30 cellular contexts compared by ENCODE assay signal in the genomic region with DNA sequence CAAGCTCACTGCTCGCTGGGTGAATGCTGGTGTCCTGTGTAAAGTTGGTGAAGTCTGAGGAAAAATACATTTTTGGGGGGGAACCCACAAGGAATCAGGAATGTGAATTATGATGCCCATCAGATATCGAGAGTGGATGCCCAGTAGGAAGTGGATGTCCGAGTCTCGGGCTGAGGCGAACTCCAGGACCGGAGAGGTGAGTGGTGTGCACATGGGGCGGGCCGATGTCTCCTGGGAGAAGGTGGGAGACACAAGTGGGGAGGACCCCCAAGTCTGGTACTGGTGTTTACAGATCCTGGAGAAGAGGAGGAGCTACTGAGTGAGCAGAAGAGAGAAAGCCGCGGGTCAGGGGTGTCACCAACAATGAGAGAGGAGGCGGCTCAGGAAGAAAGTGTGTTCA. TPM values are rescaled to one million over a fixed set of nuclear protein-coding genes. Genes with fewer than 3 reads are reported as not detected.
A peak's percentile ranks its signal among the peaks of the same experiment; 100 is the strongest.
DNase-seq lines count a peak whose midpoint lies in the region; ATAC-seq, FAIRE-seq and TF ChIP-seq lines count a peak whose summit lies in the region.
"Had no signal": no experiment of that assay in that cellular context is flagged by ENCODE, and none has a peak within 500 bp of the region (broad histone marks: within the 10 kb centered on the region; RNA-seq: fewer than 3 reads in every experiment).

No MANE protein-coding gene starts in this region.

- H3K27ac Mint-ChIP-seq in activated CD4-positive, alpha-beta T cell treated with anti-CD3 and anti-CD28 coated beads, Interleukin-2, amount 10 ng/mL, durations not matched to agents 7 days and 5 days: peak overlapping the region; percentile 3
- H3K27ac Mint-ChIP-seq: GM23338 had no signal

- H3K36me3 Mint-ChIP-seq in activated CD4-positive, alpha-beta T cell treated with anti-CD3 and anti-CD28 coated beads, Interleukin-2, amount 10 ng/mL, durations not matched to agents 7 days and 5 days (ENCODE audit: low read depth): no peaks in the 10 kb centered on the region
- H3K36me3 Mint-ChIP-seq: CD14-positive monocyte; CD8-positive, alpha-beta memory T cell had no signal

- H3K4me1 Mint-ChIP-seq in activated CD4-positive, alpha-beta T cell treated with anti-CD3 and anti-CD28 coated beads, Interleukin-2, amount 10 ng/mL, durations not matched to agents 7 days and 5 days: peaks cover 20% of the 10 kb centered on the region

- TF ChIP-seq CTCF in kidney (IDR thresholded peaks at IDR 0.05; ENCODE audit: borderline replicate concordance, extremely low read depth, insufficient read depth): no peak

- no peaks in the 10 kb centered on the region for H3K9me3 Mint-ChIP-seq in activated CD4-positive, alpha-beta T cell treated with anti-CD3 and anti-CD28 coated beads, Interleukin-2, amount 10 ng/mL, durations not matched to agents 7 days and 5 days
- H3K9me3 Mint-ChIP-seq: GM23338 had no signal

- no peaks in the 10 kb centered on the region for H3K36me3 ChIP-seq in kidney (ENCODE audit: control insufficient read depth in 1 of 2, insufficient read depth in 2 of 2, low read length in 2 of 2)
- H3K36me3 ChIP-seq: BE2C had no signal

- CTCF ChIA-PET in activated CD4-positive, alpha-beta T cell treated with anti-CD3 and anti-CD28 coated beads, Interleukin-2, amount 10 ng/mL, durations not matched to agents 7 days and 5 days (lab: Charles Lee): interaction anchor here (1.4 to 1.8 kb wide), 2 partner anchors 11 to 13 kb away, joined by 3 to 5 read pairs; no protein-coding TSS in a partner anchor

- H3K4me1 ChIP-seq in kidney (ENCODE audit: control insufficient read depth in 1 of 2, insufficient read depth in 1 of 2, low read depth in 1 of 2, low read length in 2 of 2): peaks cover 0 to 3% of the 10 kb centered on the region in 2 donors
- H3K4me1 ChIP-seq: BE2C had no signal

- DNase-seq in activated CD4-positive, alpha-beta T cell treated with anti-CD3 and anti-CD28 coated beads, Interleukin-2, amount 10 ng/mL, durations not matched to agents 7 days and 5 days: no peak
- no peak for DNase-seq in activated CD4-positive, alpha-beta T cell treated with anti-CD3 and anti-CD28 coated beads for 1 hour
- DNase-seq in cardiac septum (ENCODE audit: low spot score) (peak; percentile 14), Right ventricle myocardium inferior (ENCODE audit: missing footprints) (no peak), kidney (peak; percentile 64), GOT3 (lab: John Stamatoyannopoulos, UW) (no peak), hypothalamus (lab: John Stamatoyannopoulos, UW) (no peak)
- DNase-seq: 8988T; ACHN; BE2C; CD8-positive, alpha-beta memory T cell; DMS79 treated with DMSO at 0.1 percent for 48 hours; GF-D8; HCEC 1CT; Kasumi-1; NCI-H1092 treated with DMSO at 0.1 percent for 48 hours; NCI-H1436; NCI-H187; NCI-H2081 treated with DMSO at 0.1 percent for 48 hours; NCI-H2171; NCI-H226; NCI-H510A; NCI-H69 had no signal

- H3K9ac ChIP-seq in kidney (ENCODE audit: low read length in 2 of 2): no peak overlapping the region

- H3K4me3 Mint-ChIP-seq in activated CD4-positive, alpha-beta T cell treated with anti-CD3 and anti-CD28 coated beads, Interleukin-2, amount 10 ng/mL, durations not matched to agents 7 days and 5 days: no peak overlapping the region
- H3K4me3 Mint-ChIP-seq: CD8-positive, alpha-beta memory T cell; GM23338 had no signal

- intact Hi-C loops in cardiac septum (cut with DNase I) (loop anchor here (10.0 kb wide), 1 partner anchor 177 kb away; no protein-coding TSS in a partner anchor), Right ventricle myocardium inferior (cut with DNase I) (no loop called here), kidney (cut with DNase I) (no loop called here)

- no peak for ATAC-seq in Right ventricle myocardium inferior
- ATAC-seq: K562, Panc1 had no signal

- H3K27ac ChIP-seq in kidney (ENCODE audit: low read depth in 2 of 2, low read length in 2 of 2): no peak overlapping the region
- H3K27ac ChIP-seq: RWPE1 had no signal

- H3K9me3 ChIP-seq in kidney (ENCODE audit: control insufficient read depth in 1 of 2, low read length in 2 of 2): no peaks in the 10 kb centered on the region
- H3K9me3 ChIP-seq: BE2C had no signal

- H3K27me3 Mint-ChIP-seq in activated CD4-positive, alpha-beta T cell treated with anti-CD3 and anti-CD28 coated beads, Interleukin-2, amount 10 ng/mL, durations not matched to agents 7 days and 5 days: peaks cover 6% of the 10 kb centered on the region

- FAIRE-seq in kidney (lab: Jason Lieb, UNC): no peak
- FAIRE-seq: K562 had no signal

- POLR2A ChIA-PET in activated CD4-positive, alpha-beta T cell treated with anti-CD3 and anti-CD28 coated beads, Interleukin-2, amount 10 ng/mL, durations not matched to agents 7 days and 5 days (lab: Charles Lee): no interaction called here

- H3K4me3 ChIP-seq in kidney (ENCODE audit: low read length in 2 of 2): no peak overlapping the region
- H3K4me3 ChIP-seq: GM23338, K562 had no signal

RNA-seq across cellular contexts. Expression of gene APOBEC3A, which starts 19.2 kb away (rescaled TPM):
- not detected for total RNA-seq in activated CD4-positive, alpha-beta T cell treated with anti-CD3 and anti-CD28 coated beads, Interleukin-2, amount 10 ng/mL, durations not matched to agents 7 days and 5 days
- total RNA-seq in cardiac septum (1.7 TPM), Right ventricle myocardium inferior (0.78 TPM), kidney (1.2 TPM)
- not detected for polyA plus RNA-seq in kidney (ENCODE audit: insufficient read depth, low read depth, low replicate concordance)
- total RNA-seq: CD8-positive, alpha-beta memory T cell; GM23338; K562; M059J; OCI-LY7 had no signal
- polyA plus RNA-seq: CD8-positive, alpha-beta memory T cell had no signal

RNA-seq across cellular contexts. Expression of gene APOBEC3B, which starts 43.9 kb away (rescaled TPM):
- 1 to 10 TPM; 8.7 to 8.8 TPM for total RNA-seq in activated CD4-positive, alpha-beta T cell treated with anti-CD3 and anti-CD28 coated beads, Interleukin-2, amount 10 ng/mL, durations not matched to agents 7 days and 5 days
- 0.54 TPM for total RNA-seq in cardiac septum
- total RNA-seq in Right ventricle myocardium inferior: 0.78 TPM
- total RNA-seq in kidney: 2.7 TPM
- polyA plus RNA-seq in kidney (ENCODE audit: insufficient read depth, low read depth, low replicate concordance): 1.0 TPM

Comparison
In these comparisons a context has a peak if more than half of its experiments do, and no peak if none do; other contexts are left out.
1. DNase-seq: peak in cardiac septum (single experiment) and kidney (single experiment); none in activated CD4-positive, alpha-beta T cell treated with anti-CD3 and anti-CD28 coated beads, Interleukin-2, amount 10 ng/mL, durations not matched to agents 7 days and 5 days (single experiment), activated CD4-positive, alpha-beta T cell treated with anti-CD3 and anti-CD28 coated beads for 1 hour (single experiment), Right ventricle myocardium inferior (single experiment), GOT3 (single experiment) and hypothalamus (0 of 51).